In genomic region chr14:50834802-50835276, GRCh38 we compare ENCODE assay signal across 1 cellular context.
TF ChIP-seq lines count a peak whose summit lies in the region.

No MANE protein-coding gene starts in this region.

TF ChIP-seq in HepG2, 621 proteins besides CTCF, POLR2A, EP300 and RAD21 (continued from another document and continues in another):
- TF ChIP-seq TBL1XR1 (IDR thresholded peaks at IDR 0.05; ENCODE audit: borderline replicate concordance, low read length, partially characterized antibody) (peak; percentile 76), RARA (CRISPR knock-in tag; IDR thresholded peaks at IDR 0.05) (peak; percentile 98), ZNF7 (CRISPR knock-in tag; IDR thresholded peaks at IDR 0.05) (no peak), ZBTB14 (CRISPR knock-in tag; IDR thresholded peaks at IDR 0.05) (no peak), ZNF20 (CRISPR knock-in tag; IDR thresholded peaks at IDR 0.05) (no peak), NCOA5 (CRISPR knock-in tag; IDR thresholded peaks at IDR 0.05) (no peak), ZNF280B (CRISPR knock-in tag; IDR thresholded peaks at IDR 0.05; ENCODE audit: borderline replicate concordance) (no peak), ZSCAN20 (CRISPR knock-in tag; IDR thresholded peaks at IDR 0.05; ENCODE audit: borderline replicate concordance) (no peak), CREB1 (IDR thresholded peaks at IDR 0.05) (no peak), CREB1 (CRISPR knock-in tag; IDR thresholded peaks at IDR 0.05) (no peak), ZNF784 (CRISPR knock-in tag; IDR thresholded peaks at IDR 0.05; ENCODE audit: borderline replicate concordance) (no peak), ZNF614 (CRISPR knock-in tag; IDR thresholded peaks at IDR 0.05; ENCODE audit: borderline replicate concordance) (no peak), SMAD3 (CRISPR knock-in tag; IDR thresholded peaks at IDR 0.05) (no peak), ZNF776 (CRISPR knock-in tag; IDR thresholded peaks at IDR 0.05) (no peak), CCAR2 (optimal IDR thresholded peaks at IDR 0.05; ENCODE audit: low read depth, low read length) (no peak), KLF11 (CRISPR knock-in tag; IDR thresholded peaks at IDR 0.05) (no peak), HOXA9 (CRISPR knock-in tag; IDR thresholded peaks at IDR 0.05; ENCODE audit: borderline replicate concordance) (no peak), SMARCC2 (IDR thresholded peaks at IDR 0.05) (no peak), REL (CRISPR knock-in tag; conservative IDR thresholded peaks at IDR 0.05) (no peak), ZNF292 (CRISPR knock-in tag; IDR thresholded peaks at IDR 0.05; ENCODE audit: borderline replicate concordance, low read depth) (peak; percentile 66; the same call in 1 of the 2 replicates), FOXP1 (IDR thresholded peaks at IDR 0.05) (no peak), FOXP1 (CRISPR knock-in tag; IDR thresholded peaks at IDR 0.05) (peak; percentile 83), ZNF407 (CRISPR knock-in tag; IDR thresholded peaks at IDR 0.05; ENCODE audit: not compliant biosample characterization) (no peak), ZNF281 (CRISPR knock-in tag; IDR thresholded peaks at IDR 0.05; ENCODE audit: borderline replicate concordance) (no peak), REPIN1 (CRISPR knock-in tag; IDR thresholded peaks at IDR 0.05; ENCODE audit: borderline replicate concordance, low read depth) (peak; percentile 33; the same call in 1 of the 2 replicates), SP1 (IDR thresholded peaks at IDR 0.05) (no peak), SP1 (CRISPR knock-in tag; IDR thresholded peaks at IDR 0.05) (no peak), TCF7L2 (IDR thresholded peaks at IDR 0.05; ENCODE audit: low read depth, low read length) (no peak), ARNTL (CRISPR knock-in tag; IDR thresholded peaks at IDR 0.05) (peak; percentile 88), RBM39 (IDR thresholded peaks at IDR 0.05; ENCODE audit: low read depth, low read length, poor library complexity, severe bottlenecking) (no peak), ZNF691 (CRISPR knock-in tag; IDR thresholded peaks at IDR 0.05; ENCODE audit: borderline replicate concordance, low read depth) (no peak), ZNF496 (CRISPR knock-in tag; IDR thresholded peaks at IDR 0.05; ENCODE audit: insufficient replicate concordance) (no peak), HNRNPUL1 (IDR thresholded peaks at IDR 0.05; ENCODE audit: low read depth, low read length) (no peak), ZNF546 (CRISPR knock-in tag; conservative IDR thresholded peaks at IDR 0.05) (no peak), KLF13 (CRISPR knock-in tag; IDR thresholded peaks at IDR 0.05) (no peak), ZNF557 (CRISPR knock-in tag; IDR thresholded peaks at IDR 0.05) (no peak), E2F1 (CRISPR knock-in tag; IDR thresholded peaks at IDR 0.05) (no peak), ELF1 (CRISPR knock-in tag; IDR thresholded peaks at IDR 0.05) (no peak), ZNF34 (CRISPR knock-in tag; IDR thresholded peaks at IDR 0.05; ENCODE audit: borderline replicate concordance) (no peak), KAT7 (CRISPR knock-in tag; IDR thresholded peaks at IDR 0.05; ENCODE audit: borderline replicate concordance) (no peak), RARG (CRISPR knock-in tag; IDR thresholded peaks at IDR 0.05; ENCODE audit: low read depth) (no peak), SAP130 (CRISPR knock-in tag; IDR thresholded peaks at IDR 0.05; ENCODE audit: low read depth) (peak; percentile 24), ZNF703 (CRISPR knock-in tag; IDR thresholded peaks at IDR 0.05; ENCODE audit: borderline replicate concordance) (0 out of 2 replicates have a peak, but pooled peaks have one; percentile 74), ZFX (CRISPR knock-in tag; IDR thresholded peaks at IDR 0.05; ENCODE audit: low read depth) (no peak), IRF1 (CRISPR knock-in tag; IDR thresholded peaks at IDR 0.05; ENCODE audit: low read depth) (peak; percentile 56; the same call in 1 of the 2 replicates), HDAC1 (CRISPR knock-in tag; IDR thresholded peaks at IDR 0.05) (peak; percentile 82), EHMT2 (IDR thresholded peaks at IDR 0.05; ENCODE audit: borderline replicate concordance, low read depth, low read length) (no peak), KDM4B (CRISPR knock-in tag; IDR thresholded peaks at IDR 0.05) (no peak), PHB2 (IDR thresholded peaks at IDR 0.05; ENCODE audit: partially characterized antibody) (no peak), ATF7-NPFF (CRISPR knock-in tag; IDR thresholded peaks at IDR 0.05; ENCODE audit: low read depth) (no peak), ZMYM3 (CRISPR knock-in tag; IDR thresholded peaks at IDR 0.05) (0 out of 2 replicates have a peak, but pooled peaks have one; percentile 33), U2AF1 (optimal IDR thresholded peaks at IDR 0.05; ENCODE audit: low read depth, low read length) (no peak), MXD4 (CRISPR knock-in tag; IDR thresholded peaks at IDR 0.05) (no peak), ELF3 (CRISPR knock-in tag; IDR thresholded peaks at IDR 0.05) (no peak), WIZ (CRISPR knock-in tag; IDR thresholded peaks at IDR 0.05) (no peak)
